19 cellular contexts compared by ENCODE assay signal in the genomic region with DNA sequence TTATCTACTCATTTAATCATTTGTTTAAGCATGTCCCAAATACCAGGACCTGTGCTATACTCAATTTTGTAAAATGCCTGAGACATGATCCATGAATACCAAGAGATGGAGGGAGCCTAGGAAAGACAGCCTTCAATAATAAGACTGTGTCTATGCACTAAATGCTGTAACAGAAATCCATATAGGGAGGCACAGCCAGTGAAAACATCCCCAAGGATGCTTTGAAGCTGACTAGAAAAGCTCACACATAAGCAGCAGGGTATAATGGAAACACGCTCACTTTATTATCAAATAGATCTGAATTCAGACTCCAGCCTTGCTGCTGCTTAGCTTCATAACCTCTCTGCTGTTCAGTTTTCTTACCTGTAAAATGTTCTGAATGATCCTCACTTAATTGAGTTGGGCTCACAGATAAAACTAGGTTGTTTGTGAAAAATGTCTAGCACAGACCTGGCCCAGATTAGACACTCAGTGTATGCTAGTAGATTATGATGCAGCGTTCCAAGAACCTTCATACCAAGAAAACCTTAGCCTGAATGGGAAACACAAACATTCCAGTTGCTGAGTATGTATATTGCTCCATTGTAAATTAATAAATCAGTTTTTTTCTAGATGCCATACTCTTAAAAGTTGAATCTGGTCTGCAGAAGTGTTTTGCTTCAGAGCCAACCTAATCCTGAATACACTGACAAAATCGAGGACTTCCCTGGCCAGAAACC. TPM values are rescaled to one million over a fixed set of nuclear protein-coding genes. Genes with fewer than 3 reads are reported as not detected.
A peak's percentile ranks its signal among the peaks of the same experiment; 100 is the strongest.
DNase-seq lines count a peak whose midpoint lies in the region; ATAC-seq, FAIRE-seq and TF ChIP-seq lines count a peak whose summit lies in the region.
"Had no signal": no experiment of that assay in that cellular context is flagged by ENCODE, and none has a peak within 500 bp of the region (broad histone marks: within the 10 kb centered on the region; RNA-seq: fewer than 3 reads in every experiment).

No MANE protein-coding gene starts in this region.

- no peak for TF ChIP-seq CTCF in fibroblast of pulmonary artery (IDR thresholded peaks at IDR 0.05; ENCODE audit: low read length, missing control alignments)
- no peak for TF ChIP-seq CTCF in omental fat pad (IDR thresholded peaks at IDR 0.05)

- peak overlapping the region; percentile 86 for H3K27ac ChIP-seq in angular gyrus (ENCODE audit: low read depth, low read length)
- H3K27ac ChIP-seq in substantia nigra (ENCODE audit: low read depth, low read length, poor library complexity, severe bottlenecking), result peak overlapping the region; percentile 99
- H3K27ac ChIP-seq: BLaER1, pancreas, spleen had no signal

- peak; percentile 23 for DNase-seq in EL
- DNase-seq in fibroblast of pulmonary artery (ENCODE audit: low read depth), result peak; percentile 41
- no peak for DNase-seq in substantia nigra (lab: John Stamatoyannopoulos, UW)
- no peak for DNase-seq in ecto neural progenitor cell (ENCODE audit: low spot score)
- DNase-seq in omental fat pad (ENCODE audit: low spot score), result no peak
- DNase-seq in urothelium cell line (ENCODE audit: low spot score), result no peak
- DNase-seq in T-helper 9 cell, result no peak
- DNase-seq: activated naive CD4-positive, alpha-beta T cell; DMS 273 treated with DMSO at 0.1 percent for 48 hours; islet precursor cell; NCI-H1092; NCI-H2171; spleen; stimulated activated naive B cell treated with anti-CD40 and anti-IgM and Interleukin-4, amounts not matched to agents 10 μg/mL and 1 μg/mL and 100 μg/mL, for 72 hours; T-helper 2 cell had no signal

- ATAC-seq in omental fat pad (ENCODE audit: low FRiP score), result no peak
- ATAC-seq: stimulated activated naive B cell treated with anti-CD40 and anti-IgM and Interleukin-4, amounts not matched to agents 10 μg/mL and 1 μg/mL and 100 μg/mL, for 72 hours had no signal

- FAIRE-seq in urothelium cell line (lab: Jason Lieb, UNC), result no peak
- FAIRE-seq: pancreas had no signal

- H3K4me3 ChIP-seq in fibroblast of pulmonary artery (replicated peaks; ENCODE audit: low read depth, low read length), result no peak overlapping the region
- H3K4me3 ChIP-seq: BLaER1, mucosa of descending colon, pancreas, spleen had no signal

RNA-seq across cellular contexts. Expression of a gene that starts 3.7 kb away (rescaled TPM):
- 100 to 1,000 TPM in 1 of 4 donors, 10 to 100 TPM in 3; 56.6 to 105 (median 76.3) TPM for total RNA-seq in omental fat pad

RNA-seq across cellular contexts. Expression of a gene that starts 34.5 kb away (rescaled TPM):
- 1 to 10 TPM in 2 of 4 donors, under 1 TPM in 2; 0.48 to 3.5 (median 1.1) TPM for total RNA-seq in omental fat pad

RNA-seq across cellular contexts. Expression of a gene that starts 34.9 kb away (rescaled TPM):
- total RNA-seq in omental fat pad, result 1 to 10 TPM; 2.5 to 7.1 (median 5.0) TPM

Comparison
In these comparisons a context has a peak if more than half of its experiments do, and no peak if none do; other contexts are left out.
1. DNase-seq: peak in EL (single experiment) and fibroblast of pulmonary artery (single experiment); none in substantia nigra (0 of 49), ecto neural progenitor cell (single experiment), omental fat pad (single experiment), urothelium cell line (single experiment) and T-helper 9 cell (single experiment).